ENCODE assay signal across 23 cellular contexts in genomic region chr12:52901715-52902541, GRCh38. TPM values are rescaled to one million over a fixed set of nuclear protein-coding genes. Genes with fewer than 3 reads are reported as not detected.
A peak's percentile ranks its signal among the peaks of the same experiment; 100 is the strongest.
DNase-seq lines count a peak whose midpoint lies in the region; ATAC-seq, FAIRE-seq and TF ChIP-seq lines count a peak whose summit lies in the region.
"Had no signal": no experiment of that assay in that cellular context is flagged by ENCODE, and none has a peak within 500 bp of the region (broad histone marks: within the 10 kb centered on the region; RNA-seq: fewer than 3 reads in every experiment).

No MANE protein-coding gene starts in this region.

- H3K18ac ChIP-seq in trophoblast cell (ENCODE audit: low read length) = no peak overlapping the region

- POLR2A ChIA-PET in RWPE1 (lab: Yijun Ruan, JAX; ENCODE audit: low non-redundant PET) (no interaction called here), HepG2 (lab: Yijun Ruan, JAX) (interaction anchor here (11.1 to 18.0 kb wide), 2 partner anchors 22 to 46 kb away, joined by 437 to 465 read pairs; partner anchors contain the start of gene KRT18)

- H3K4me3 ChIP-seq in HepG2 (replicated peaks in 1 of 3; ENCODE audit: insufficient read depth in 1 of 3, low read depth in 2 of 3, low read length in 3 of 3) (peak overlapping the region; percentile 87 to 97 (median 95); a peak in 5 of 6 replicates), trophoblast cell (ENCODE audit: low read depth, low read length) (peak overlapping the region; percentile 69), H7 (ENCODE audit: insufficient read depth, low read depth, low read length) (no peak overlapping the region; the same call in 1 of the 2 replicates)
- H3K4me3 ChIP-seq: GM23248, SK-N-MC had no signal

- BruUV-seq in HepG2 (replicated peaks; lab: Mats Ljungman, UMichigan) = no TSS peak

- in situ Hi-C loops in HepG2 (cut with HindIII; ENCODE audit: extremely low pct_ligation_motif_present, low pct_unique_long_range_greater_than_20kb) = no loop called here

- H2BK12ac ChIP-seq in trophoblast cell (ENCODE audit: low read length) = no peak overlapping the region

- H3K27me3 ChIP-seq in HepG2 (ENCODE audit: control insufficient read depth in 1 of 2, insufficient read depth in 2 of 2, low read length in 2 of 2) (no peaks in the 10 kb centered on the region; a peak in 1 of 5 replicates), trophoblast cell (ENCODE audit: insufficient read depth, low read length) (no peaks in the 10 kb centered on the region), H7 (ENCODE audit: control insufficient read depth, insufficient read depth, low read length) (no peaks in the 10 kb centered on the region)
- H3K27me3 ChIP-seq: brain microvascular endothelial cell had no signal

- H3K27ac ChIP-seq in RWPE1 = peak overlapping the region; percentile 96
- peak overlapping the region; percentile 2 for H3K27ac ChIP-seq in HepG2 (ENCODE audit: extremely low read length, insufficient read depth, low read length)
- H3K27ac ChIP-seq in trophoblast cell (ENCODE audit: low read depth, low read length) = peak overlapping the region; percentile 94
- H3K27ac ChIP-seq: brain microvascular endothelial cell, GM23248, neutrophil, right atrium auricular region, SK-N-MC had no signal

- no peak for TF ChIP-seq EP300 in HepG2 (IDR thresholded peaks at IDR 0.05; ENCODE audit: low read depth in 2 of 2, low read length in 2 of 2)
- no peak; the same call in 1 of the 2 replicates for TF ChIP-seq EP300 in HepG2 (CRISPR knock-in tag; IDR thresholded peaks at IDR 0.05; ENCODE audit: borderline replicate concordance)

- peak overlapping the region; percentile 63 for H3K4me2 ChIP-seq in HepG2 (ENCODE audit: low read depth, low read length)
- H3K4me2 ChIP-seq in trophoblast cell (ENCODE audit: low read length) = peak overlapping the region; percentile 68

- DNase-seq in ELF-1 (ENCODE audit: low read depth, low spot score) = peak; percentile 42
- no peak for DNase-seq in RWPE1 (ENCODE audit: low spot score)
- no peak for DNase-seq in HepG2 (ENCODE audit: low spot score)
- peak in 1 of 2 donors; percentile 44 for DNase-seq in trophoblast cell
- DNase-seq in H7 = no peak
- no peak for DNase-seq in NCI-H2029 (lab: John Stamatoyannopoulos, UW)
- no peak for DNase-seq in NCI-H2081 (lab: John Stamatoyannopoulos, UW)
- no peak for DNase-seq in Right ventricle myocardium superior
- DNase-seq: activated naive CD8-positive, alpha-beta T cell treated with anti-CD3 and anti-CD28 coated beads, Interleukin-2, amount 10 ng/mL, durations not matched to agents 7 days and 5 days; brain microvascular endothelial cell; CD8-positive, alpha-beta T cell; cortex of kidney; foreskin melanocyte; GM23248; NCI-H1694; NCI-H82 had no signal

- peak in 1 of 2 experiments; percentile 25; a peak in 1 of 4 replicates for TF ChIP-seq POLR2A in HepG2 (IDR thresholded peaks at IDR 0.05; ENCODE audit: insufficient read depth in 1 of 2, low read depth in 2 of 2, low read length in 2 of 2)

- TF ChIP-seq CTCF in RWPE1 (conservative IDR thresholded peaks at IDR 0.05; ENCODE audit: low read depth) = no peak
- no peak for TF ChIP-seq CTCF in HepG2 (CRISPR knock-in tag; IDR thresholded peaks at IDR 0.05)

- intact Hi-C loops in HepG2 (cut with micrococcal nuclease; ENCODE audit: unreplicated experiment) (no loop called here), Right ventricle myocardium superior (cut with DNase I) (no loop called here)

- no peak overlapping the region for H2BK120ac ChIP-seq in trophoblast cell (ENCODE audit: insufficient read depth, low read length, poor library complexity)

- no peak for ATAC-seq in HepG2
- ATAC-seq in Right ventricle myocardium superior (ENCODE audit: poor library complexity) = no peak
- ATAC-seq: CD8-positive, alpha-beta T cell had no signal

- H3K36me3 ChIP-seq in HepG2 (replicated peaks in 1 of 2; ENCODE audit: control insufficient read depth in 1 of 2, insufficient read depth in 2 of 2, low read length in 2 of 2) = peaks cover 21 to 49% of the 10 kb centered on the region in 2 experiments
- peaks cover 57 to 60% of the 10 kb centered on the region in 2 experiments for H3K36me3 ChIP-seq in trophoblast cell (ENCODE audit: control insufficient read depth in 1 of 2, insufficient read depth in 2 of 2, low read length in 2 of 2)
- peaks cover 36% of the 10 kb centered on the region for H3K36me3 ChIP-seq in H7 (replicated peaks; ENCODE audit: control insufficient read depth, insufficient read depth, low read length)
- H3K36me3 ChIP-seq: brain microvascular endothelial cell, neutrophil had no signal

- H2AFZ ChIP-seq in HepG2 (ENCODE audit: low read length) (no peak overlapping the region), trophoblast cell (ENCODE audit: insufficient read depth, low read length, poor library complexity) (no peak overlapping the region)

- no peak overlapping the region for H4K12ac ChIP-seq in trophoblast cell (ENCODE audit: low read depth, low read length)

- H4K91ac ChIP-seq in trophoblast cell (ENCODE audit: low read depth, low read length) = no peak overlapping the region

- H2BK5ac ChIP-seq in trophoblast cell (ENCODE audit: low read depth, low read length, poor library complexity) = no peak overlapping the region

- peaks cover 56% of the 10 kb centered on the region for H4K20me1 ChIP-seq in HepG2 (ENCODE audit: insufficient read depth, low read length)

- H3K79me1 ChIP-seq in trophoblast cell (ENCODE audit: low read length) = peaks cover 32% of the 10 kb centered on the region

- CTCF ChIA-PET in RWPE1 (lab: Yijun Ruan, JAX) = interaction anchor here (1.0 to 1.5 kb wide), 3 partner anchors 17 to 79 kb away, joined by 3 to 7 read pairs (median 5); no protein-coding TSS in a partner anchor
- CTCF ChIA-PET in HepG2 (lab: Yijun Ruan, JAX; ENCODE audit: low intra/inter-chr PET ratio, low total read pairs) = interaction anchor here (1.3 kb wide), 1 partner anchor 21 kb away, joined by 3 read pairs; no protein-coding TSS in a partner anchor

- FAIRE-seq in HepG2 (lab: Jason Lieb, UNC) = no peak

- no peak for TF ChIP-seq RAD21 in HepG2 (CRISPR knock-in tag; IDR thresholded peaks at IDR 0.05)

- no peak overlapping the region for H3K23ac ChIP-seq in trophoblast cell (ENCODE audit: low read length)

- H3K4me1 ChIP-seq in HepG2 (ENCODE audit: insufficient read depth, low read length) (peaks cover 68% of the 10 kb centered on the region), trophoblast cell (ENCODE audit: control insufficient read depth in 1 of 2, insufficient read depth in 2 of 2, low read length in 2 of 2) (peaks cover 19 to 25% of the 10 kb centered on the region in 2 experiments)

- H2AK5ac ChIP-seq in trophoblast cell (ENCODE audit: low read length) = no peak overlapping the region

- no peak overlapping the region for H3K14ac ChIP-seq in trophoblast cell (ENCODE audit: low read length)

- no peaks in the 10 kb centered on the region for H3K9me3 ChIP-seq in HepG2 (ENCODE audit: low read length)
- H3K9me3 ChIP-seq in trophoblast cell (ENCODE audit: insufficient read depth, low read depth, low read length) = no peaks in the 10 kb centered on the region
- H3K9me3 ChIP-seq: neutrophil, right atrium auricular region had no signal

- 80% methylated on average over 11 of the region's 13 CpGs for WGBS in HepG2 (ENCODE audit: low lambda C conversion rate)
- WGBS in trophoblast cell (ENCODE audit: extremely low coverage, insufficient coverage, insufficient read length) = no CpG with 5 or more reads among the region's 13 CpGs

- peak overlapping the region; percentile 23 for H3K4ac ChIP-seq in trophoblast cell (ENCODE audit: low read depth, low read length)

- peaks cover 47% of the 10 kb centered on the region for H3K79me2 ChIP-seq in HepG2 (ENCODE audit: insufficient read depth, low read length)
- peaks cover 32% of the 10 kb centered on the region for H3K79me2 ChIP-seq in trophoblast cell (ENCODE audit: control insufficient read depth, insufficient read depth, low read length, poor library complexity)

- peak overlapping the region; percentile 45 for H3K9ac ChIP-seq in HepG2 (ENCODE audit: insufficient read depth, low read depth, low read length)
- peak overlapping the region; percentile 41 for H3K9ac ChIP-seq in trophoblast cell (ENCODE audit: low read length)
- H3K9ac ChIP-seq: GM23248 had no signal

- no peak overlapping the region for H4K8ac ChIP-seq in trophoblast cell (ENCODE audit: low read depth, low read length)

RNA-seq across cellular contexts. Expression of gene KRT8, which starts 2.9 kb away (rescaled TPM):
- total RNA-seq in HepG2 (2016; rRNA removed; fragmentation: Illumina TruSeq; extraction: Trizol) (718 and 837 TPM in 2 replicates), Right ventricle myocardium superior (104 TPM)
- total RNA-seq in HepG2 (2016; cell fraction: cytosol; rRNA removed; fragmentation: Illumina TruSeq; extraction: Trizol; ENCODE audit: low read depth) = 191 and 201 TPM in 2 replicates
- 754 and 767 TPM in 2 replicates for total RNA-seq in HepG2 (2016; cell fraction: insoluble cytoplasmic fraction; rRNA removed; fragmentation: Illumina TruSeq; extraction: Trizol)
- 220 and 222 TPM in 2 replicates for total RNA-seq in HepG2 (2016; cell fraction: membrane; rRNA removed; fragmentation: Illumina TruSeq; extraction: Trizol)
- total RNA-seq in HepG2 (2016; cell fraction: nucleus; rRNA removed; fragmentation: Illumina TruSeq; extraction: Trizol) = 354 and 362 TPM in 2 replicates
- 491 and 498 TPM in 2 replicates for polyA plus RNA-seq in HepG2 (2011; rRNA removed)
- 564 and 714 TPM in 2 replicates for polyA plus RNA-seq in HepG2 (2011; cell fraction: cytosol; rRNA removed)
- 285 and 288 TPM in 2 replicates for polyA plus RNA-seq in HepG2 (2011; cell fraction: nucleus; rRNA removed)
- 358 and 436 TPM in 2 replicates for polyA plus RNA-seq in HepG2 (2012)
- 216 and 219 TPM in 2 replicates for polyA plus RNA-seq in HepG2 (2016; cell fraction: cytosol; fragmentation: Illumina TruSeq; extraction: Trizol; ENCODE audit: low read depth)
- polyA plus RNA-seq in HepG2 (2016; cell fraction: insoluble cytoplasmic fraction; fragmentation: Illumina TruSeq; extraction: Trizol; ENCODE audit: low read depth) = 863 and 1,042 TPM in 2 replicates
- polyA plus RNA-seq in HepG2 (2016; cell fraction: membrane; fragmentation: Illumina TruSeq; extraction: Trizol; ENCODE audit: low read depth) = 217 and 232 TPM in 2 replicates
- polyA plus RNA-seq in HepG2 (2016; cell fraction: nucleus; fragmentation: Illumina TruSeq; extraction: Trizol; ENCODE audit: insufficient read depth, low read depth) = 558 and 582 TPM in 2 replicates
- 716 and 1,092 TPM in 2 replicates for polyA minus RNA-seq in HepG2 (2011; rRNA and poly(A)+ RNA removed; ENCODE audit: low replicate concordance)
- polyA minus RNA-seq in HepG2 (2011; cell fraction: cytosol; rRNA and poly(A)+ RNA removed) = 354 and 438 TPM in 2 replicates
- polyA minus RNA-seq in HepG2 (2011; cell fraction: nucleus; rRNA and poly(A)+ RNA removed) = 198 and 204 TPM in 2 replicates
- polyA plus RNA-seq in trophoblast cell (2013) = 5,322 and 5,443 TPM in 2 replicates
- 318 and 445 TPM in 2 replicates for total RNA-seq in H7 (2014; rRNA removed; shearing (Covaris generic))
- polyA plus RNA-seq: IgD-negative memory B cell had no signal

RNA-seq across cellular contexts. Expression of gene KRT18, which starts 47.0 kb away (rescaled TPM):
- total RNA-seq in HepG2 (2016; rRNA removed; fragmentation: Illumina TruSeq; extraction: Trizol) (618 and 762 TPM in 2 replicates), Right ventricle myocardium superior (7.0 TPM)
- total RNA-seq in HepG2 (2016; cell fraction: cytosol; rRNA removed; fragmentation: Illumina TruSeq; extraction: Trizol; ENCODE audit: low read depth) = 344 and 369 TPM in 2 replicates
- total RNA-seq in HepG2 (2016; cell fraction: insoluble cytoplasmic fraction; rRNA removed; fragmentation: Illumina TruSeq; extraction: Trizol) = 631 and 704 TPM in 2 replicates
- 289 and 321 TPM in 2 replicates for total RNA-seq in HepG2 (2016; cell fraction: membrane; rRNA removed; fragmentation: Illumina TruSeq; extraction: Trizol)
- total RNA-seq in HepG2 (2016; cell fraction: nucleus; rRNA removed; fragmentation: Illumina TruSeq; extraction: Trizol) = 291 and 298 TPM in 2 replicates
- 433 and 436 TPM in 2 replicates for polyA plus RNA-seq in HepG2 (2011; rRNA removed)
- polyA plus RNA-seq in HepG2 (2011; cell fraction: cytosol; rRNA removed) = 543 and 742 TPM in 2 replicates
- 328 and 341 TPM in 2 replicates for polyA plus RNA-seq in HepG2 (2011; cell fraction: nucleus; rRNA removed)
- polyA plus RNA-seq in HepG2 (2012) = 356 and 426 TPM in 2 replicates
- polyA plus RNA-seq in HepG2 (2016; cell fraction: cytosol; fragmentation: Illumina TruSeq; extraction: Trizol; ENCODE audit: low read depth) = 354 and 399 TPM in 2 replicates
- 703 and 776 TPM in 2 replicates for polyA plus RNA-seq in HepG2 (2016; cell fraction: insoluble cytoplasmic fraction; fragmentation: Illumina TruSeq; extraction: Trizol; ENCODE audit: low read depth)
- 250 and 261 TPM in 2 replicates for polyA plus RNA-seq in HepG2 (2016; cell fraction: membrane; fragmentation: Illumina TruSeq; extraction: Trizol; ENCODE audit: low read depth)
- polyA plus RNA-seq in HepG2 (2016; cell fraction: nucleus; fragmentation: Illumina TruSeq; extraction: Trizol; ENCODE audit: insufficient read depth, low read depth) = 432 and 466 TPM in 2 replicates
- 346 and 697 TPM in 2 replicates for polyA minus RNA-seq in HepG2 (2011; rRNA and poly(A)+ RNA removed; ENCODE audit: low replicate concordance)
- 294 and 350 TPM in 2 replicates for polyA minus RNA-seq in HepG2 (2011; cell fraction: cytosol; rRNA and poly(A)+ RNA removed)
- polyA minus RNA-seq in HepG2 (2011; cell fraction: nucleus; rRNA and poly(A)+ RNA removed) = 138 and 164 TPM in 2 replicates
- polyA plus RNA-seq in trophoblast cell (2013) = 4,184 and 4,236 TPM in 2 replicates
- 578 and 613 TPM in 2 replicates for total RNA-seq in H7 (2014; rRNA removed; shearing (Covaris generic))

RNA-seq across cellular contexts. Expression of gene KRT78, which starts 53.1 kb away (rescaled TPM):
- total RNA-seq in HepG2 (2016; rRNA removed; fragmentation: Illumina TruSeq; extraction: Trizol) (not detected in 2 replicates), Right ventricle myocardium superior (not detected)
- not detected in 2 replicates for total RNA-seq in HepG2 (2016; cell fraction: cytosol; rRNA removed; fragmentation: Illumina TruSeq; extraction: Trizol; ENCODE audit: low read depth)
- total RNA-seq in HepG2 (2016; cell fraction: insoluble cytoplasmic fraction; rRNA removed; fragmentation: Illumina TruSeq; extraction: Trizol) = not detected in 2 replicates
- not detected in 2 replicates for total RNA-seq in HepG2 (2016; cell fraction: membrane; rRNA removed; fragmentation: Illumina TruSeq; extraction: Trizol)
- total RNA-seq in HepG2 (2016; cell fraction: nucleus; rRNA removed; fragmentation: Illumina TruSeq; extraction: Trizol) = not detected in 2 replicates
- polyA plus RNA-seq in HepG2 (2011; rRNA removed) = not detected in 2 replicates
- polyA plus RNA-seq in HepG2 (2011; cell fraction: cytosol; rRNA removed) = not detected in 2 replicates
- polyA plus RNA-seq in HepG2 (2011; cell fraction: nucleus; rRNA removed) = not detected in 2 replicates
- not detected in 2 replicates for polyA plus RNA-seq in HepG2 (2012)
- polyA plus RNA-seq in HepG2 (2016; cell fraction: cytosol; fragmentation: Illumina TruSeq; extraction: Trizol; ENCODE audit: low read depth) = not detected in 2 replicates
- polyA plus RNA-seq in HepG2 (2016; cell fraction: insoluble cytoplasmic fraction; fragmentation: Illumina TruSeq; extraction: Trizol; ENCODE audit: low read depth) = not detected in 2 replicates
- polyA plus RNA-seq in HepG2 (2016; cell fraction: membrane; fragmentation: Illumina TruSeq; extraction: Trizol; ENCODE audit: low read depth) = not detected in 2 replicates
- polyA plus RNA-seq in HepG2 (2016; cell fraction: nucleus; fragmentation: Illumina TruSeq; extraction: Trizol; ENCODE audit: insufficient read depth, low read depth) = not detected in 2 replicates
- polyA minus RNA-seq in HepG2 (2011; rRNA and poly(A)+ RNA removed; ENCODE audit: low replicate concordance) = 0.05 TPM in 1 of 2 replicates, not detected in the other
- polyA minus RNA-seq in HepG2 (2011; cell fraction: cytosol; rRNA and poly(A)+ RNA removed) = not detected in 2 replicates
- polyA minus RNA-seq in HepG2 (2011; cell fraction: nucleus; rRNA and poly(A)+ RNA removed) = not detected in 2 replicates
- 0.10 TPM in 1 of 2 replicates, not detected in the other for polyA plus RNA-seq in trophoblast cell (2013)
- total RNA-seq in H7 (2014; rRNA removed; shearing (Covaris generic)) = not detected in 2 replicates
- total RNA-seq: activated naive CD8-positive, alpha-beta T cell treated with anti-CD3 and anti-CD28 coated beads, Interleukin-2, amount 10 ng/mL, durations not matched to agents 7 days and 5 days; CD8-positive, alpha-beta T cell; GM23248; kidney epithelial cell; mesenteric fat pad; right atrium auricular region; temporal lobe had no signal
- polyA plus RNA-seq: GM23248, IgD-negative memory B cell had no signal

Comparison
In these comparisons a context has a peak if more than half of its experiments do, and no peak if none do; other contexts are left out.
1. H3K27ac ChIP-seq: peak in every context shown above with its lines; median percentile 96 in RWPE1; 94 in trophoblast cell; 2 in HepG2.
2. RNA of gene KRT18, which starts 47.0 kb away (total RNA-seq): 289 to 762 TPM in HepG2 and 578 to 613 TPM in H7; 7.0 TPM in Right ventricle myocardium superior (single experiment); every median in the first group is over 10 times any median in the second.